In the genomic region with DNA sequence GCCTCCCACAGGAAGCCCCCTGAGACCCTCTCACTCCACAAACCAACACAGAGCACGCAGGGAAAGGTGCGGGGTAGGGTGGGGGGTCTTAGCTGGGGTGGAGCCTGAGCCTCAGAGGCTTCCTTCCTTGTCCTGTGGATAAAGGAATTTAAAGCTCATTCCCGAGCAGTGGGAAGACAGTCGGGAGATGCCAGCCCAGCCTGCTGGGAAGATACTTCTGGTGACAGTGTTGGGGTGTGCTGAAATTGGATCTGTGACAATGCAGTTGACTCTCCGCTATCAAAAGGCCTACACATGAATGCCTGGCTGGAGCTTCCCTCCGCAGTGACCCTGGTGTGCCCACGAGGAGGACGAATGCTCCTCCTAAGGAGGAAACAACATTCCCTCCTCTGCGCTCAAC, we compare ENCODE assay signal across 2 cellular contexts.
TF ChIP-seq lines count a peak whose summit lies in the region.

No MANE protein-coding gene starts in this region.

TF ChIP-seq in GM23338, 12 proteins besides CTCF, POLR2A, EP300 and RAD21 (continues in another document):
- TF ChIP-seq, protein P1, sequence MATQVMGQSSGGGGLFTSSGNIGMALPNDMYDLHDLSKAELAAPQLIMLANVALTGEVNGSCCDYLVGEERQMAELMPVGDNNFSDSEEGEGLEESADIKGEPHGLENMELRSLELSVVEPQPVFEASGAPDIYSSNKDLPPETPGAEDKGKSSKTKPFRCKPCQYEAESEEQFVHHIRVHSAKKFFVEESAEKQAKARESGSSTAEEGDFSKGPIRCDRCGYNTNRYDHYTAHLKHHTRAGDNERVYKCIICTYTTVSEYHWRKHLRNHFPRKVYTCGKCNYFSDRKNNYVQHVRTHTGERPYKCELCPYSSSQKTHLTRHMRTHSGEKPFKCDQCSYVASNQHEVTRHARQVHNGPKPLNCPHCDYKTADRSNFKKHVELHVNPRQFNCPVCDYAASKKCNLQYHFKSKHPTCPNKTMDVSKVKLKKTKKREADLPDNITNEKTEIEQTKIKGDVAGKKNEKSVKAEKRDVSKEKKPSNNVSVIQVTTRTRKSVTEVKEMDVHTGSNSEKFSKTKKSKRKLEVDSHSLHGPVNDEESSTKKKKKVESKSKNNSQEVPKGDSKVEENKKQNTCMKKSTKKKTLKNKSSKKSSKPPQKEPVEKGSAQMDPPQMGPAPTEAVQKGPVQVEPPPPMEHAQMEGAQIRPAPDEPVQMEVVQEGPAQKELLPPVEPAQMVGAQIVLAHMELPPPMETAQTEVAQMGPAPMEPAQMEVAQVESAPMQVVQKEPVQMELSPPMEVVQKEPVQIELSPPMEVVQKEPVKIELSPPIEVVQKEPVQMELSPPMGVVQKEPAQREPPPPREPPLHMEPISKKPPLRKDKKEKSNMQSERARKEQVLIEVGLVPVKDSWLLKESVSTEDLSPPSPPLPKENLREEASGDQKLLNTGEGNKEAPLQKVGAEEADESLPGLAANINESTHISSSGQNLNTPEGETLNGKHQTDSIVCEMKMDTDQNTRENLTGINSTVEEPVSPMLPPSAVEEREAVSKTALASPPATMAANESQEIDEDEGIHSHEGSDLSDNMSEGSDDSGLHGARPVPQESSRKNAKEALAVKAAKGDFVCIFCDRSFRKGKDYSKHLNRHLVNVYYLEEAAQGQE (IDR thresholded peaks at IDR 0.05; ENCODE audit: unreplicated experiment) = no peak
- no peak for TF ChIP-seq EZH2phosphoT487 (IDR thresholded peaks at IDR 0.05; ENCODE audit: unreplicated experiment)
- no peak for TF ChIP-seq ZNF114 (CRISPR knock-in tag; IDR thresholded peaks at IDR 0.05)
- TF ChIP-seq STAT1 (IDR thresholded peaks at IDR 0.05; ENCODE audit: unreplicated experiment) = no peak
- no peak for TF ChIP-seq EZH2 (IDR thresholded peaks at IDR 0.05; ENCODE audit: low read depth, unreplicated experiment)
- TF ChIP-seq POLR2AphosphoS5 (IDR thresholded peaks at IDR 0.05; ENCODE audit: low read depth) = no peak
- TF ChIP-seq, protein P2, sequence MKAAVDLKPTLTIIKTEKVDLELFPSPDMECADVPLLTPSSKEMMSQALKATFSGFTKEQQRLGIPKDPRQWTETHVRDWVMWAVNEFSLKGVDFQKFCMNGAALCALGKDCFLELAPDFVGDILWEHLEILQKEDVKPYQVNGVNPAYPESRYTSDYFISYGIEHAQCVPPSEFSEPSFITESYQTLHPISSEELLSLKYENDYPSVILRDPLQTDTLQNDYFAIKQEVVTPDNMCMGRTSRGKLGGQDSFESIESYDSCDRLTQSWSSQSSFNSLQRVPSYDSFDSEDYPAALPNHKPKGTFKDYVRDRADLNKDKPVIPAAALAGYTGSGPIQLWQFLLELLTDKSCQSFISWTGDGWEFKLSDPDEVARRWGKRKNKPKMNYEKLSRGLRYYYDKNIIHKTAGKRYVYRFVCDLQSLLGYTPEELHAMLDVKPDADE (IDR thresholded peaks at IDR 0.05) = no peak
- TF ChIP-seq, protein P3, sequence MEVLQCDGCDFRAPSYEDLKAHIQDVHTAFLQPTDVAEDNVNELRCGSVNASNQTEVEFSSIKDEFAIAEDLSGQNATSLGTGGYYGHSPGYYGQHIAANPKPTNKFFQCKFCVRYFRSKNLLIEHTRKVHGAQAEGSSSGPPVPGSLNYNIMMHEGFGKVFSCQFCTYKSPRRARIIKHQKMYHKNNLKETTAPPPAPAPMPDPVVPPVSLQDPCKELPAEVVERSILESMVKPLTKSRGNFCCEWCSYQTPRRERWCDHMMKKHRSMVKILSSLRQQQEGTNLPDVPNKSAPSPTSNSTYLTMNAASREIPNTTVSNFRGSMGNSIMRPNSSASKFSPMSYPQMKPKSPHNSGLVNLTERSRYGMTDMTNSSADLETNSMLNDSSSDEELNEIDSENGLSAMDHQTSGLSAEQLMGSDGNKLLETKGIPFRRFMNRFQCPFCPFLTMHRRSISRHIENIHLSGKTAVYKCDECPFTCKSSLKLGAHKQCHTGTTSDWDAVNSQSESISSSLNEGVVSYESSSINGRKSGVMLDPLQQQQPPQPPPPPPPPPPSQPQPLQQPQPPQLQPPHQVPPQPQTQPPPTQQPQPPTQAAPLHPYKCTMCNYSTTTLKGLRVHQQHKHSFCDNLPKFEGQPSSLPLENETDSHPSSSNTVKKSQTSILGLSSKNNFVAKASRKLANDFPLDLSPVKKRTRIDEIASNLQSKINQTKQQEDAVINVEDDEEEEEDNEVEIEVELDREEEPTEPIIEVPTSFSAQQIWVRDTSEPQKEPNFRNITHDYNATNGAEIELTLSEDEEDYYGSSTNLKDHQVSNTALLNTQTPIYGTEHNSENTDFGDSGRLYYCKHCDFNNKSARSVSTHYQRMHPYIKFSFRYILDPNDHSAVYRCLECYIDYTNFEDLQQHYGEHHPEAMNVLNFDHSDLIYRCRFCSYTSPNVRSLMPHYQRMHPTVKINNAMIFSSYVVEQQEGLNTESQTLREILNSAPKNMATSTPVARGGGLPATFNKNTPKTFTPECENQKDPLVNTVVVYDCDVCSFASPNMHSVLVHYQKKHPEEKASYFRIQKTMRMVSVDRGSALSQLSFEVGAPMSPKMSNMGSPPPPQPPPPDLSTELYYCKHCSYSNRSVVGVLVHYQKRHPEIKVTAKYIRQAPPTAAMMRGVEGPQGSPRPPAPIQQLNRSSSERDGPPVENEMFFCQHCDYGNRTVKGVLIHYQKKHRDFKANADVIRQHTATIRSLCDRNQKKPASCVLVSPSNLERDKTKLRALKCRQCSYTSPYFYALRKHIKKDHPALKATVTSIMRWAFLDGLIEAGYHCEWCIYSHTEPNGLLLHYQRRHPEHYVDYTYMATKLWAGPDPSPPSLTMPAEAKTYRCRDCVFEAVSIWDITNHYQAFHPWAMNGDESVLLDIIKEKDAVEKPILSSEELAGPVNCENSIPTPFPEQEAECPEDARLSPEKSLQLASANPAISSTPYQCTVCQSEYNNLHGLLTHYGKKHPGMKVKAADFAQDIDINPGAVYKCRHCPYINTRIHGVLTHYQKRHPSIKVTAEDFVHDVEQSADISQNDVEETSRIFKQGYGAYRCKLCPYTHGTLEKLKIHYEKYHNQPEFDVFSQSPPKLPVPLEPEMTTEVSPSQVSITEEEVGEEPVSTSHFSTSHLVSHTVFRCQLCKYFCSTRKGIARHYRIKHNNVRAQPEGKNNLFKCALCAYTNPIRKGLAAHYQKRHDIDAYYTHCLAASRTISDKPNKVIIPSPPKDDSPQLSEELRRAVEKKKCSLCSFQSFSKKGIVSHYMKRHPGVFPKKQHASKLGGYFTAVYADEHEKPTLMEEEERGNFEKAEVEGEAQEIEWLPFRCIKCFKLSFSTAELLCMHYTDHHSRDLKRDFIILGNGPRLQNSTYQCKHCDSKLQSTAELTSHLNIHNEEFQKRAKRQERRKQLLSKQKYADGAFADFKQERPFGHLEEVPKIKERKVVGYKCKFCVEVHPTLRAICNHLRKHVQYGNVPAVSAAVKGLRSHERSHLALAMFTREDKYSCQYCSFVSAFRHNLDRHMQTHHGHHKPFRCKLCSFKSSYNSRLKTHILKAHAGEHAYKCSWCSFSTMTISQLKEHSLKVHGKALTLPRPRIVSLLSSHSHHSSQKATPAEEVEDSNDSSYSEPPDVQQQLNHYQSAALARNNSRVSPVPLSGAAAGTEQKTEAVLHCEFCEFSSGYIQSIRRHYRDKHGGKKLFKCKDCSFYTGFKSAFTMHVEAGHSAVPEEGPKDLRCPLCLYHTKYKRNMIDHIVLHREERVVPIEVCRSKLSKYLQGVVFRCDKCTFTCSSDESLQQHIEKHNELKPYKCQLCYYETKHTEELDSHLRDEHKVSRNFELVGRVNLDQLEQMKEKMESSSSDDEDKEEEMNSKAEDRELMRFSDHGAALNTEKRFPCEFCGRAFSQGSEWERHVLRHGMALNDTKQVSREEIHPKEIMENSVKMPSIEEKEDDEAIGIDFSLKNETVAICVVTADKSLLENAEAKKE (CRISPR knock-in tag; IDR thresholded peaks at IDR 0.05) = no peak
- no peak for TF ChIP-seq ZNF331 (CRISPR knock-in tag; IDR thresholded peaks at IDR 0.05; ENCODE audit: low read depth)
- TF ChIP-seq CREB1 (CRISPR knock-in tag; IDR thresholded peaks at IDR 0.05; ENCODE audit: low read depth) = no peak

TF ChIP-seq in H1, 55 proteins besides CTCF, POLR2A, EP300 and RAD21 (continues in another document):
- TF ChIP-seq EZH2 (IDR thresholded peaks at IDR 0.05; ENCODE audit: low read depth, low read length, severe bottlenecking) (no peak), SUZ12 (IDR thresholded peaks at IDR 0.05; ENCODE audit: low read length) (no peak), SIN3A (conservative IDR thresholded peaks at IDR 0.05 in 1 of 2, IDR thresholded peaks at IDR 0.05 in 1 of 2; ENCODE audit: low read depth in 1 of 2, low read length in 2 of 2) (no peak), GTF2F1 (IDR thresholded peaks at IDR 0.05; ENCODE audit: borderline replicate concordance, low read depth, low read length) (no peak), HDAC2 (IDR thresholded peaks at IDR 0.05; ENCODE audit: borderline replicate concordance in 1 of 2, low read depth in 2 of 2, low read length in 2 of 2) (no peak), BRCA1 (IDR thresholded peaks at IDR 0.05; ENCODE audit: low read depth, low read length) (no peak), ASH2L (IDR thresholded peaks at IDR 0.05; ENCODE audit: low read length) (no peak), CEBPB (IDR thresholded peaks at IDR 0.05; ENCODE audit: low read depth, low read length) (no peak), SP1 (IDR thresholded peaks at IDR 0.05; ENCODE audit: low read depth, low read length) (no peak), KDM1A (IDR thresholded peaks at IDR 0.05; ENCODE audit: borderline replicate concordance, low read length) (no peak)
- TF ChIP-seq, protein P4, sequence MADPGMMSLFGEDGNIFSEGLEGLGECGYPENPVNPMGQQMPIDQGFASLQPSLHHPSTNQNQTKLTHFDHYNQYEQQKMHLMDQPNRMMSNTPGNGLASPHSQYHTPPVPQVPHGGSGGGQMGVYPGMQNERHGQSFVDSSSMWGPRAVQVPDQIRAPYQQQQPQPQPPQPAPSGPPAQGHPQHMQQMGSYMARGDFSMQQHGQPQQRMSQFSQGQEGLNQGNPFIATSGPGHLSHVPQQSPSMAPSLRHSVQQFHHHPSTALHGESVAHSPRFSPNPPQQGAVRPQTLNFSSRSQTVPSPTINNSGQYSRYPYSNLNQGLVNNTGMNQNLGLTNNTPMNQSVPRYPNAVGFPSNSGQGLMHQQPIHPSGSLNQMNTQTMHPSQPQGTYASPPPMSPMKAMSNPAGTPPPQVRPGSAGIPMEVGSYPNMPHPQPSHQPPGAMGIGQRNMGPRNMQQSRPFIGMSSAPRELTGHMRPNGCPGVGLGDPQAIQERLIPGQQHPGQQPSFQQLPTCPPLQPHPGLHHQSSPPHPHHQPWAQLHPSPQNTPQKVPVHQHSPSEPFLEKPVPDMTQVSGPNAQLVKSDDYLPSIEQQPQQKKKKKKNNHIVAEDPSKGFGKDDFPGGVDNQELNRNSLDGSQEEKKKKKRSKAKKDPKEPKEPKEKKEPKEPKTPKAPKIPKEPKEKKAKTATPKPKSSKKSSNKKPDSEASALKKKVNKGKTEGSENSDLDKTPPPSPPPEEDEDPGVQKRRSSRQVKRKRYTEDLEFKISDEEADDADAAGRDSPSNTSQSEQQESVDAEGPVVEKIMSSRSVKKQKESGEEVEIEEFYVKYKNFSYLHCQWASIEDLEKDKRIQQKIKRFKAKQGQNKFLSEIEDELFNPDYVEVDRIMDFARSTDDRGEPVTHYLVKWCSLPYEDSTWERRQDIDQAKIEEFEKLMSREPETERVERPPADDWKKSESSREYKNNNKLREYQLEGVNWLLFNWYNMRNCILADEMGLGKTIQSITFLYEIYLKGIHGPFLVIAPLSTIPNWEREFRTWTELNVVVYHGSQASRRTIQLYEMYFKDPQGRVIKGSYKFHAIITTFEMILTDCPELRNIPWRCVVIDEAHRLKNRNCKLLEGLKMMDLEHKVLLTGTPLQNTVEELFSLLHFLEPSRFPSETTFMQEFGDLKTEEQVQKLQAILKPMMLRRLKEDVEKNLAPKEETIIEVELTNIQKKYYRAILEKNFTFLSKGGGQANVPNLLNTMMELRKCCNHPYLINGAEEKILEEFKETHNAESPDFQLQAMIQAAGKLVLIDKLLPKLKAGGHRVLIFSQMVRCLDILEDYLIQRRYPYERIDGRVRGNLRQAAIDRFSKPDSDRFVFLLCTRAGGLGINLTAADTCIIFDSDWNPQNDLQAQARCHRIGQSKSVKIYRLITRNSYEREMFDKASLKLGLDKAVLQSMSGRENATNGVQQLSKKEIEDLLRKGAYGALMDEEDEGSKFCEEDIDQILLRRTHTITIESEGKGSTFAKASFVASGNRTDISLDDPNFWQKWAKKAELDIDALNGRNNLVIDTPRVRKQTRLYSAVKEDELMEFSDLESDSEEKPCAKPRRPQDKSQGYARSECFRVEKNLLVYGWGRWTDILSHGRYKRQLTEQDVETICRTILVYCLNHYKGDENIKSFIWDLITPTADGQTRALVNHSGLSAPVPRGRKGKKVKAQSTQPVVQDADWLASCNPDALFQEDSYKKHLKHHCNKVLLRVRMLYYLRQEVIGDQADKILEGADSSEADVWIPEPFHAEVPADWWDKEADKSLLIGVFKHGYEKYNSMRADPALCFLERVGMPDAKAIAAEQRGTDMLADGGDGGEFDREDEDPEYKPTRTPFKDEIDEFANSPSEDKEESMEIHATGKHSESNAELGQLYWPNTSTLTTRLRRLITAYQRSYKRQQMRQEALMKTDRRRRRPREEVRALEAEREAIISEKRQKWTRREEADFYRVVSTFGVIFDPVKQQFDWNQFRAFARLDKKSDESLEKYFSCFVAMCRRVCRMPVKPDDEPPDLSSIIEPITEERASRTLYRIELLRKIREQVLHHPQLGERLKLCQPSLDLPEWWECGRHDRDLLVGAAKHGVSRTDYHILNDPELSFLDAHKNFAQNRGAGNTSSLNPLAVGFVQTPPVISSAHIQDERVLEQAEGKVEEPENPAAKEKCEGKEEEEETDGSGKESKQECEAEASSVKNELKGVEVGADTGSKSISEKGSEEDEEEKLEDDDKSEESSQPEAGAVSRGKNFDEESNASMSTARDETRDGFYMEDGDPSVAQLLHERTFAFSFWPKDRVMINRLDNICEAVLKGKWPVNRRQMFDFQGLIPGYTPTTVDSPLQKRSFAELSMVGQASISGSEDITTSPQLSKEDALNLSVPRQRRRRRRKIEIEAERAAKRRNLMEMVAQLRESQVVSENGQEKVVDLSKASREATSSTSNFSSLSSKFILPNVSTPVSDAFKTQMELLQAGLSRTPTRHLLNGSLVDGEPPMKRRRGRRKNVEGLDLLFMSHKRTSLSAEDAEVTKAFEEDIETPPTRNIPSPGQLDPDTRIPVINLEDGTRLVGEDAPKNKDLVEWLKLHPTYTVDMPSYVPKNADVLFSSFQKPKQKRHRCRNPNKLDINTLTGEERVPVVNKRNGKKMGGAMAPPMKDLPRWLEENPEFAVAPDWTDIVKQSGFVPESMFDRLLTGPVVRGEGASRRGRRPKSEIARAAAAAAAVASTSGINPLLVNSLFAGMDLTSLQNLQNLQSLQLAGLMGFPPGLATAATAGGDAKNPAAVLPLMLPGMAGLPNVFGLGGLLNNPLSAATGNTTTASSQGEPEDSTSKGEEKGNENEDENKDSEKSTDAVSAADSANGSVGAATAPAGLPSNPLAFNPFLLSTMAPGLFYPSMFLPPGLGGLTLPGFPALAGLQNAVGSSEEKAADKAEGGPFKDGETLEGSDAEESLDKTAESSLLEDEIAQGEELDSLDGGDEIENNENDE (IDR thresholded peaks at IDR 0.05; ENCODE audit: insufficient replicate concordance, low read length) = no peak
- TF ChIP-seq, protein P5, sequence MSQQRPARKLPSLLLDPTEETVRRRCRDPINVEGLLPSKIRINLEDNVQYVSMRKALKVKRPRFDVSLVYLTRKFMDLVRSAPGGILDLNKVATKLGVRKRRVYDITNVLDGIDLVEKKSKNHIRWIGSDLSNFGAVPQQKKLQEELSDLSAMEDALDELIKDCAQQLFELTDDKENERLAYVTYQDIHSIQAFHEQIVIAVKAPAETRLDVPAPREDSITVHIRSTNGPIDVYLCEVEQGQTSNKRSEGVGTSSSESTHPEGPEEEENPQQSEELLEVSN (IDR thresholded peaks at IDR 0.05) = no peak
- TF ChIP-seq, protein P6, sequence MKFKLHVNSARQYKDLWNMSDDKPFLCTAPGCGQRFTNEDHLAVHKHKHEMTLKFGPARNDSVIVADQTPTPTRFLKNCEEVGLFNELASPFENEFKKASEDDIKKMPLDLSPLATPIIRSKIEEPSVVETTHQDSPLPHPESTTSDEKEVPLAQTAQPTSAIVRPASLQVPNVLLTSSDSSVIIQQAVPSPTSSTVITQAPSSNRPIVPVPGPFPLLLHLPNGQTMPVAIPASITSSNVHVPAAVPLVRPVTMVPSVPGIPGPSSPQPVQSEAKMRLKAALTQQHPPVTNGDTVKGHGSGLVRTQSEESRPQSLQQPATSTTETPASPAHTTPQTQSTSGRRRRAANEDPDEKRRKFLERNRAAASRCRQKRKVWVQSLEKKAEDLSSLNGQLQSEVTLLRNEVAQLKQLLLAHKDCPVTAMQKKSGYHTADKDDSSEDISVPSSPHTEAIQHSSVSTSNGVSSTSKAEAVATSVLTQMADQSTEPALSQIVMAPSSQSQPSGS (IDR thresholded peaks at IDR 0.05; ENCODE audit: low read length) = no peak
